ENCODE assay signal across 1 cellular context in genomic region chr12:103929909-103930786, GRCh38.
TF ChIP-seq lines count a peak whose summit lies in the region.

HSP90B1 (plus strand) TSS chr12:103930410; CDS start chr12:103930516, 106 bp downstream.

TF ChIP-seq in HepG2, 621 proteins besides CTCF, POLR2A, EP300 and RAD21 (continued from another document):
- TF ChIP-seq HIVEP1 (CRISPR knock-in tag; IDR thresholded peaks at IDR 0.05) (peak; percentile 78; the same call in 1 of the 2 replicates), BRF2 (CRISPR knock-in tag; IDR thresholded peaks at IDR 0.05) (peak; percentile 84; the same call in 1 of the 2 replicates), NR2F6 (IDR thresholded peaks at IDR 0.05) (peak; percentile 48; the same call in 1 of the 2 replicates), NR2F6 (CRISPR knock-in tag; IDR thresholded peaks at IDR 0.05) (peak; percentile 44; the same call in 1 of the 2 replicates), NR1H2 (CRISPR knock-in tag; IDR thresholded peaks at IDR 0.05; ENCODE audit: borderline replicate concordance, low read depth) (no peak), KDM4B (CRISPR knock-in tag; IDR thresholded peaks at IDR 0.05) (0 out of 2 replicates have a peak, but pooled peaks have one; percentile 52), ZNF280D (CRISPR knock-in tag; IDR thresholded peaks at IDR 0.05) (no peak; the same call in 1 of the 2 replicates), EEA1 (CRISPR knock-in tag; IDR thresholded peaks at IDR 0.05; ENCODE audit: borderline replicate concordance) (peak; percentile 65; the same call in 1 of the 2 replicates), SETDB1 (CRISPR knock-in tag; IDR thresholded peaks at IDR 0.05; ENCODE audit: borderline replicate concordance) (no peak), ZNF24 (IDR thresholded peaks at IDR 0.05) (no peak), ISL2 (CRISPR knock-in tag; IDR thresholded peaks at IDR 0.05) (peak; percentile 61), ATAD3A (CRISPR knock-in tag; IDR thresholded peaks at IDR 0.05) (no peak), ZNF234 (CRISPR knock-in tag; conservative IDR thresholded peaks at IDR 0.05) (no peak), THAP11 (CRISPR knock-in tag; IDR thresholded peaks at IDR 0.05) (peak; percentile 95), ZNF784 (CRISPR knock-in tag; IDR thresholded peaks at IDR 0.05; ENCODE audit: borderline replicate concordance) (no peak; the same call in 1 of the 2 replicates), ZNF572 (CRISPR knock-in tag; IDR thresholded peaks at IDR 0.05) (no peak), JUND (CRISPR knock-in tag; IDR thresholded peaks at IDR 0.05) (no peak), AFF4 (CRISPR knock-in tag; IDR thresholded peaks at IDR 0.05) (0 out of 2 replicates have a peak, but pooled peaks have one; percentile 53), ZFY (CRISPR knock-in tag; IDR thresholded peaks at IDR 0.05) (peak; percentile 90), HOXA3 (CRISPR knock-in tag; IDR thresholded peaks at IDR 0.05) (peak; percentile 60), HNRNPK (IDR thresholded peaks at IDR 0.05; ENCODE audit: low read depth, low read length, poor library complexity, severe bottlenecking) (peak; percentile 27), ZNF772 (CRISPR knock-in tag; IDR thresholded peaks at IDR 0.05) (peak; percentile 90), ZNF629 (CRISPR knock-in tag; conservative IDR thresholded peaks at IDR 0.05) (no peak), ZMYM2 (CRISPR knock-in tag; IDR thresholded peaks at IDR 0.05) (peak; percentile 56), STAT5B (CRISPR knock-in tag; IDR thresholded peaks at IDR 0.05) (no peak), MIER3 (CRISPR knock-in tag; IDR thresholded peaks at IDR 0.05; ENCODE audit: borderline replicate concordance) (0 out of 2 replicates have a peak, but pooled peaks have one; percentile 55), KDM5A (IDR thresholded peaks at IDR 0.05; ENCODE audit: borderline replicate concordance, low read length) (peak; percentile 75; the same call in 1 of the 2 replicates), KMT2A (CRISPR knock-in tag; IDR thresholded peaks at IDR 0.05) (peak; percentile 54; the same call in 1 of the 2 replicates), ZNF709 (CRISPR knock-in tag; IDR thresholded peaks at IDR 0.05) (peak; percentile 94)
- TF ChIP-seq, protein P1, sequence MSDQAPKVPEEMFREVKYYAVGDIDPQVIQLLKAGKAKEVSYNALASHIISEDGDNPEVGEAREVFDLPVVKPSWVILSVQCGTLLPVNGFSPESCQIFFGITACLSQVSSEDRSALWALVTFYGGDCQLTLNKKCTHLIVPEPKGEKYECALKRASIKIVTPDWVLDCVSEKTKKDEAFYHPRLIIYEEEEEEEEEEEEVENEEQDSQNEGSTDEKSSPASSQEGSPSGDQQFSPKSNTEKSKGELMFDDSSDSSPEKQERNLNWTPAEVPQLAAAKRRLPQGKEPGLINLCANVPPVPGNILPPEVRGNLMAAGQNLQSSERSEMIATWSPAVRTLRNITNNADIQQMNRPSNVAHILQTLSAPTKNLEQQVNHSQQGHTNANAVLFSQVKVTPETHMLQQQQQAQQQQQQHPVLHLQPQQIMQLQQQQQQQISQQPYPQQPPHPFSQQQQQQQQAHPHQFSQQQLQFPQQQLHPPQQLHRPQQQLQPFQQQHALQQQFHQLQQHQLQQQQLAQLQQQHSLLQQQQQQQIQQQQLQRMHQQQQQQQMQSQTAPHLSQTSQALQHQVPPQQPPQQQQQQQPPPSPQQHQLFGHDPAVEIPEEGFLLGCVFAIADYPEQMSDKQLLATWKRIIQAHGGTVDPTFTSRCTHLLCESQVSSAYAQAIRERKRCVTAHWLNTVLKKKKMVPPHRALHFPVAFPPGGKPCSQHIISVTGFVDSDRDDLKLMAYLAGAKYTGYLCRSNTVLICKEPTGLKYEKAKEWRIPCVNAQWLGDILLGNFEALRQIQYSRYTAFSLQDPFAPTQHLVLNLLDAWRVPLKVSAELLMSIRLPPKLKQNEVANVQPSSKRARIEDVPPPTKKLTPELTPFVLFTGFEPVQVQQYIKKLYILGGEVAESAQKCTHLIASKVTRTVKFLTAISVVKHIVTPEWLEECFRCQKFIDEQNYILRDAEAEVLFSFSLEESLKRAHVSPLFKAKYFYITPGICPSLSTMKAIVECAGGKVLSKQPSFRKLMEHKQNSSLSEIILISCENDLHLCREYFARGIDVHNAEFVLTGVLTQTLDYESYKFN (CRISPR knock-in tag; conservative IDR thresholded peaks at IDR 0.05): no peak; the same call in 1 of the 2 replicates
- TF ChIP-seq, protein P2, sequence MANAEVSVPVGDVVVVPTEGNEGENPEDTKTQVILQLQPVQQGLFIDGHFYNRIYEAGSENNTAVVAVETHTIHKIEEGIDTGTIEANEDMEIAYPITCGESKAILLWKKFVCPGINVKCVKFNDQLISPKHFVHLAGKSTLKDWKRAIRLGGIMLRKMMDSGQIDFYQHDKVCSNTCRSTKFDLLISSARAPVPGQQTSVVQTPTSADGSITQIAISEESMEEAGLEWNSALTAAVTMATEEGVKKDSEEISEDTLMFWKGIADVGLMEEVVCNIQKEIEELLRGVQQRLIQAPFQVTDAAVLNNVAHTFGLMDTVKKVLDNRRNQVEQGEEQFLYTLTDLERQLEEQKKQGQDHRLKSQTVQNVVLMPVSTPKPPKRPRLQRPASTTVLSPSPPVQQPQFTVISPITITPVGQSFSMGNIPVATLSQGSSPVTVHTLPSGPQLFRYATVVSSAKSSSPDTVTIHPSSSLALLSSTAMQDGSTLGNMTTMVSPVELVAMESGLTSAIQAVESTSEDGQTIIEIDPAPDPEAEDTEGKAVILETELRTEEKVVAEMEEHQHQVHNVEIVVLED (CRISPR knock-in tag; IDR thresholded peaks at IDR 0.05; ENCODE audit: borderline replicate concordance): peak; percentile 35; the same call in 1 of the 2 replicates
- TF ChIP-seq, protein P3, sequence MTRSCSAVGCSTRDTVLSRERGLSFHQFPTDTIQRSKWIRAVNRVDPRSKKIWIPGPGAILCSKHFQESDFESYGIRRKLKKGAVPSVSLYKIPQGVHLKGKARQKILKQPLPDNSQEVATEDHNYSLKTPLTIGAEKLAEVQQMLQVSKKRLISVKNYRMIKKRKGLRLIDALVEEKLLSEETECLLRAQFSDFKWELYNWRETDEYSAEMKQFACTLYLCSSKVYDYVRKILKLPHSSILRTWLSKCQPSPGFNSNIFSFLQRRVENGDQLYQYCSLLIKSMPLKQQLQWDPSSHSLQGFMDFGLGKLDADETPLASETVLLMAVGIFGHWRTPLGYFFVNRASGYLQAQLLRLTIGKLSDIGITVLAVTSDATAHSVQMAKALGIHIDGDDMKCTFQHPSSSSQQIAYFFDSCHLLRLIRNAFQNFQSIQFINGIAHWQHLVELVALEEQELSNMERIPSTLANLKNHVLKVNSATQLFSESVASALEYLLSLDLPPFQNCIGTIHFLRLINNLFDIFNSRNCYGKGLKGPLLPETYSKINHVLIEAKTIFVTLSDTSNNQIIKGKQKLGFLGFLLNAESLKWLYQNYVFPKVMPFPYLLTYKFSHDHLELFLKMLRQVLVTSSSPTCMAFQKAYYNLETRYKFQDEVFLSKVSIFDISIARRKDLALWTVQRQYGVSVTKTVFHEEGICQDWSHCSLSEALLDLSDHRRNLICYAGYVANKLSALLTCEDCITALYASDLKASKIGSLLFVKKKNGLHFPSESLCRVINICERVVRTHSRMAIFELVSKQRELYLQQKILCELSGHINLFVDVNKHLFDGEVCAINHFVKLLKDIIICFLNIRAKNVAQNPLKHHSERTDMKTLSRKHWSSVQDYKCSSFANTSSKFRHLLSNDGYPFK (CRISPR knock-in tag; IDR thresholded peaks at IDR 0.05; ENCODE audit: borderline replicate concordance): no peak
